ENCODE assay signal across 8 cellular contexts in genomic region chr3:8769088-8769822, GRCh38. TPM values are rescaled to one million over a fixed set of nuclear protein-coding genes. Genes with fewer than 3 reads are reported as not detected.
DNase-seq lines count a peak whose midpoint lies in the region; ATAC-seq, FAIRE-seq and TF ChIP-seq lines count a peak whose summit lies in the region.

Gene OXTR, minus strand, starts transcription at chr3:8769613. Its CDS starts 1,426 bp downstream, at chr3:8768187.

- POLR2A ChIA-PET in K562 (lab: Yijun Ruan, JAX), result interaction anchor here (1.0 kb wide), 1 partner anchor 13 kb away, joined by 3 read pairs; no protein-coding TSS in a partner anchor

- CTCF ChIA-PET in K562 (lab: Yijun Ruan, JAX; ENCODE audit: low intra/inter-chr PET ratio), result interaction anchor here (1.0 kb wide), 2 partner anchors 89 to 531 kb away, joined by 3 to 4 read pairs; no protein-coding TSS in a partner anchor

- intact Hi-C loops in K562 (cut with micrococcal nuclease), result loop anchor here (1.0 to 5.0 kb wide), 5 partner anchors 107 to 533 kb away; partner anchors contain the start of gene RAD18

- H3K27me3 ChIP-seq in K562 (ENCODE audit: control insufficient read depth in 2 of 2, insufficient read depth in 2 of 2, low read length in 2 of 2), result peaks cover 4 to 12% of the 10 kb centered on the region in 2 experiments
- peaks cover 58% of the 10 kb centered on the region for H3K27me3 ChIP-seq in iPS-15b (ENCODE audit: control insufficient read depth, insufficient read depth, low read length)
- H3K27me3 ChIP-seq in SJCRH30, result no peaks in the 10 kb centered on the region

- peak; percentile 81 for ATAC-seq in GM21723 (IDR thresholded peaks at IDR 0.05; ENCODE audit: unreplicated experiment)
- ATAC-seq in K562, result peak; percentile 100

- TF ChIP-seq RAD21 in K562 (CRISPR knock-in tag; conservative IDR thresholded peaks at IDR 0.05 in 1 of 2, IDR thresholded peaks at IDR 0.05 in 1 of 2), result peak; percentile 70 to 90

- H3K79me2 ChIP-seq in K562 (ENCODE audit: control insufficient read depth, insufficient read depth, low read length), result no peaks in the 10 kb centered on the region

- H3K9me1 ChIP-seq in K562 (ENCODE audit: control insufficient read depth, insufficient read depth, low read length), result no peaks in the 10 kb centered on the region

- FAIRE-seq in K562 (lab: Jason Lieb, UNC), result peak; percentile 79

- TF ChIP-seq EP300 in K562 (IDR thresholded peaks at IDR 0.05; ENCODE audit: low read length), result no peak

- no peaks in the 10 kb centered on the region for H3K36me3 ChIP-seq in K562 (ENCODE audit: control insufficient read depth, insufficient read depth, low read length)
- no peaks in the 10 kb centered on the region for H3K36me3 ChIP-seq in iPS-15b (ENCODE audit: control insufficient read depth, insufficient read depth, low read length)
- no peaks in the 10 kb centered on the region for H3K36me3 ChIP-seq in SJCRH30

- peak within 1 kb of the TSS; percentile 50 for H3K4me2 ChIP-seq in K562 (ENCODE audit: insufficient read depth, low read length)

- TF ChIP-seq CTCF in GM10266 (IDR thresholded peaks at IDR 0.05; ENCODE audit: control insufficient read depth, insufficient read depth, low read depth, missing control alignments) (peak; percentile 100), K562 (IDR thresholded peaks at IDR 0.05 in 2 of 3, conservative IDR thresholded peaks at IDR 0.05 in 1 of 3; ENCODE audit: insufficient read depth in 2 of 3, low read depth in 1 of 3, low read length in 3 of 3) (peak; percentile 97 to 99 (median 98))

- H3K9me3 Mint-ChIP-seq in IgD-negative memory B cell, result no peaks in the 10 kb centered on the region

- no peaks in the 10 kb centered on the region for H3K9me3 ChIP-seq in K562 (replicated peaks; ENCODE audit: control insufficient read depth, insufficient read depth, low read depth, low read length)
- H3K9me3 ChIP-seq in iPS-15b (ENCODE audit: control insufficient read depth, insufficient read depth, low read length), result no peaks in the 10 kb centered on the region
- 0 out of 2 replicates have a peak, but pooled peaks cover 3% of the 10 kb centered on the region for H3K9me3 ChIP-seq in SJCRH30 (replicated peaks)

- DNase-seq in GM10266 (ENCODE audit: extremely low spot score) (peak; percentile 90), T-helper 1 cell (peak in 3 of 5 donors; percentile 16 to 49 (median 20)), K562 (ENCODE audit: extremely low read depth in 1 of 4, low spot score in 3 of 4) (peak; percentile 76 to 93 (median 90)), SJCRH30 (no peak)

- H3K27ac ChIP-seq in K562 (ENCODE audit: extremely low read depth, low read depth, low read length), result no peak within 1 kb of the TSS
- no peak within 1 kb of the TSS for H3K27ac ChIP-seq in skin epidermis
- H3K27ac ChIP-seq in SJCRH30, result no peak within 1 kb of the TSS

- H3K4me1 ChIP-seq in K562 (replicated peaks in 1 of 2; ENCODE audit: control insufficient read depth in 2 of 2, insufficient read depth in 2 of 2, low read length in 2 of 2) (peaks cover 0 to 12% of the 10 kb centered on the region in 2 experiments; a peak in 2 of 5 replicates), iPS-15b (ENCODE audit: control insufficient read depth, insufficient read depth, low read length) (peaks cover 11% of the 10 kb centered on the region), SJCRH30 (no peaks in the 10 kb centered on the region)

- H4K20me1 ChIP-seq in K562 (replicated peaks; ENCODE audit: control insufficient read depth, insufficient read depth, low read length), result no peaks in the 10 kb centered on the region

- no TSS peak for BruUV-seq in K562 (replicated peaks; lab: Mats Ljungman, UMichigan)

- in situ Hi-C loops in K562 (cut with MboI), result no loop called here

- peaks cover 2 to 12% (median 6%) of the 10 kb centered on the region in 3 donors for H3K4me1 Mint-ChIP-seq in IgD-negative memory B cell

- H3K27me3 Mint-ChIP-seq in IgD-negative memory B cell, result peaks cover 21% of the 10 kb centered on the region

- no peaks in the 10 kb centered on the region for H3K36me3 Mint-ChIP-seq in IgD-negative memory B cell

- TF ChIP-seq POLR2A in K562 (conservative IDR thresholded peaks at IDR 0.05), result no peak

- no peak within 1 kb of the TSS for H3K4me3 ChIP-seq in K562
- H3K4me3 ChIP-seq in iPS-15b (ENCODE audit: low read depth, low read length), result peak within 1 kb of the TSS; percentile 57
- peak within 1 kb of the TSS in 4 of 7 experiments; percentile 8 to 18 (median 16) for H3K4me3 ChIP-seq in skin epidermis
- no peak within 1 kb of the TSS for H3K4me3 ChIP-seq in SJCRH30

- H3K9ac ChIP-seq in K562 (ENCODE audit: insufficient read depth in 1 of 2, low read depth in 2 of 2, low read length in 2 of 2) (no peak within 1 kb of the TSS), iPS-15b (ENCODE audit: low read depth, low read length) (no peak within 1 kb of the TSS)

- no peak within 1 kb of the TSS for H3K27ac Mint-ChIP-seq in IgD-negative memory B cell

- H3K4me3 Mint-ChIP-seq in IgD-negative memory B cell, result peak within 1 kb of the TSS; percentile 50 to 89 (median 75)

- no peak within 1 kb of the TSS for H2AFZ ChIP-seq in K562 (ENCODE audit: low read depth, low read length)

- WGBS in K562 (ENCODE audit: insufficient coverage, low coverage, missing lambda C conversion rate), result 18% methylated on average over 48 of the region's 53 CpGs

TF ChIP-seq in K562, 482 proteins besides CTCF, POLR2A, EP300 and RAD21 (continues in another document):
- TF ChIP-seq KLF16 (IDR thresholded peaks at IDR 0.05), result no peak
- TF ChIP-seq ZNF311 (CRISPR knock-in tag; IDR thresholded peaks at IDR 0.05), result no peak
- TF ChIP-seq HNRNPK (IDR thresholded peaks at IDR 0.05; ENCODE audit: low read depth, low read length, poor library complexity, severe bottlenecking), result no peak
- peak in 1 of 2 experiments; percentile 41; a peak in 1 of 4 replicates for TF ChIP-seq RCOR1 (IDR thresholded peaks at IDR 0.05; ENCODE audit: borderline replicate concordance in 1 of 2, low read depth in 2 of 2, low read length in 2 of 2)
- TF ChIP-seq RB1 (IDR thresholded peaks at IDR 0.05; ENCODE audit: low read depth), result peak; percentile 92
- TF ChIP-seq NRF1 (conservative IDR thresholded peaks at IDR 0.05 in 1 of 2, IDR thresholded peaks at IDR 0.05 in 1 of 2), result peak; percentile 83 to 85
- TF ChIP-seq RFX7 (CRISPR knock-in tag; IDR thresholded peaks at IDR 0.05), result no peak
- no peak for TF ChIP-seq NFE2L1 (tag; IDR thresholded peaks at IDR 0.05; ENCODE audit: borderline replicate concordance, low read depth)
- no peak for TF ChIP-seq XRCC4 (IDR thresholded peaks at IDR 0.05; ENCODE audit: extremely low read depth, insufficient read depth, insufficient read length)
- TF ChIP-seq JUND (IDR thresholded peaks at IDR 0.05; ENCODE audit: borderline replicate concordance, low read depth, low read length), result peak; percentile 52; the same call in 1 of the 2 replicates
- TF ChIP-seq JUND (tag; IDR thresholded peaks at IDR 0.05; ENCODE audit: borderline replicate concordance, low read depth, low read length), result no peak
- TF ChIP-seq CBFB (CRISPR knock-in tag; IDR thresholded peaks at IDR 0.05), result no peak
- no peak for TF ChIP-seq FOXJ2 (tag; IDR thresholded peaks at IDR 0.05)
- peak; percentile 59; the same call in 1 of the 2 replicates for TF ChIP-seq STAG1 (CRISPR knock-in tag; IDR thresholded peaks at IDR 0.05; ENCODE audit: borderline replicate concordance)
- TF ChIP-seq LCOR (CRISPR knock-in tag; IDR thresholded peaks at IDR 0.05), result no peak
- TF ChIP-seq, protein P1, sequence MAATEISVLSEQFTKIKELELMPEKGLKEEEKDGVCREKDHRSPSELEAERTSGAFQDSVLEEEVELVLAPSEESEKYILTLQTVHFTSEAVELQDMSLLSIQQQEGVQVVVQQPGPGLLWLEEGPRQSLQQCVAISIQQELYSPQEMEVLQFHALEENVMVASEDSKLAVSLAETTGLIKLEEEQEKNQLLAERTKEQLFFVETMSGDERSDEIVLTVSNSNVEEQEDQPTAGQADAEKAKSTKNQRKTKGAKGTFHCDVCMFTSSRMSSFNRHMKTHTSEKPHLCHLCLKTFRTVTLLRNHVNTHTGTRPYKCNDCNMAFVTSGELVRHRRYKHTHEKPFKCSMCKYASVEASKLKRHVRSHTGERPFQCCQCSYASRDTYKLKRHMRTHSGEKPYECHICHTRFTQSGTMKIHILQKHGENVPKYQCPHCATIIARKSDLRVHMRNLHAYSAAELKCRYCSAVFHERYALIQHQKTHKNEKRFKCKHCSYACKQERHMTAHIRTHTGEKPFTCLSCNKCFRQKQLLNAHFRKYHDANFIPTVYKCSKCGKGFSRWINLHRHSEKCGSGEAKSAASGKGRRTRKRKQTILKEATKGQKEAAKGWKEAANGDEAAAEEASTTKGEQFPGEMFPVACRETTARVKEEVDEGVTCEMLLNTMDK (IDR thresholded peaks at IDR 0.05; ENCODE audit: borderline replicate concordance, insufficient read depth, low read depth, low read length, poor library complexity, severe bottlenecking), result peak; percentile 69
- TF ChIP-seq ATF7 (IDR thresholded peaks at IDR 0.05), result peak; percentile 37; the same call in 1 of the 2 replicates
- peak; percentile 48; the same call in 1 of the 2 replicates for TF ChIP-seq CREM (IDR thresholded peaks at IDR 0.05; ENCODE audit: low read depth)
- TF ChIP-seq FUS (optimal IDR thresholded peaks at IDR 0.05; ENCODE audit: low read depth, low read length), result peak; percentile 67

RNA-seq across cellular contexts. Expression of gene OXTR, which starts in this region (rescaled TPM):
- polyA plus RNA-seq in IgD-negative memory B cell, result 0.14 TPM
- 1.3 and 1.4 TPM in 2 replicates for total RNA-seq in K562 (2011; cell fraction: chromatin; rRNA removed; ENCODE audit: low replicate concordance)
- 0.50 and 0.79 TPM in 2 replicates for total RNA-seq in K562 (2011; cell fraction: nucleolus; rRNA removed)
- total RNA-seq in K562 (2011; cell fraction: nucleoplasm; rRNA removed), result 0.53 and 0.73 TPM in 2 replicates
- total RNA-seq in K562 (2014; rRNA removed), result 0.68 and 1.4 TPM in 2 replicates
- 0.80 and 0.83 TPM in 2 replicates for total RNA-seq in K562 (2014; rRNA removed; fragmentation: Illumina TruSeq; extraction: Trizol)
- total RNA-seq in K562 (2015; rRNA removed; fragmentation: Illumina TruSeq; extraction: Trizol), result 1.1 and 1.4 TPM in 2 replicates
- total RNA-seq in K562 (2021), result 1.2 and 1.5 TPM in 2 replicates
- 0.38 and 0.57 TPM in 2 replicates for polyA plus RNA-seq in K562 (2011; rRNA removed)
- 0.24 and 0.42 TPM in 2 replicates for polyA plus RNA-seq in K562 (2011; cell fraction: cytosol; rRNA removed)
- 1.7 and 2.2 TPM in 2 replicates for polyA plus RNA-seq in K562 (2011; cell fraction: nucleus; rRNA removed)
- 0.71 and 0.78 TPM in 2 replicates for polyA plus RNA-seq in K562 (2012)
- polyA plus RNA-seq in K562 (2014; fragmentation: Illumina TruSeq; extraction: Trizol), result 0.57 and 1.1 TPM in 2 replicates
- under 1 TPM; 0.14 to 0.22 TPM for polyA plus RNA-seq in K562 (2014; fragmentation: Nextera tagmentation; extraction: Ambion mirVana)
- polyA plus RNA-seq in K562 (2014; rRNA removed), result 1.0 and 1.3 TPM in 2 replicates
- 0.28 and 0.48 TPM in 2 replicates for polyA minus RNA-seq in K562 (2011; rRNA and poly(A)+ RNA removed)
- 0.48 and 0.64 TPM in 2 replicates for polyA minus RNA-seq in K562 (2011; cell fraction: cytosol; rRNA and poly(A)+ RNA removed)
- polyA minus RNA-seq in K562 (2011; cell fraction: nucleus; rRNA and poly(A)+ RNA removed), result 1.3 and 1.4 TPM in 2 replicates
- total RNA-seq in SJCRH30 (2014; rRNA removed; shearing (Covaris generic)), result 1.1 and 1.7 TPM in 2 replicates

Comparison
In these comparisons a context has a peak if more than half of its experiments do, and no peak if none do; other contexts are left out.
1. DNase-seq: peak in GM10266 (single experiment), T-helper 1 cell (3 of 5) and K562 (4 of 4); none in SJCRH30 (0 of 2).
2. H3K4me3 ChIP-seq: peak in iPS-15b (single experiment) and skin epidermis (4 of 7); none in K562 (single experiment) and SJCRH30 (single experiment).